In the genomic region with DNA sequence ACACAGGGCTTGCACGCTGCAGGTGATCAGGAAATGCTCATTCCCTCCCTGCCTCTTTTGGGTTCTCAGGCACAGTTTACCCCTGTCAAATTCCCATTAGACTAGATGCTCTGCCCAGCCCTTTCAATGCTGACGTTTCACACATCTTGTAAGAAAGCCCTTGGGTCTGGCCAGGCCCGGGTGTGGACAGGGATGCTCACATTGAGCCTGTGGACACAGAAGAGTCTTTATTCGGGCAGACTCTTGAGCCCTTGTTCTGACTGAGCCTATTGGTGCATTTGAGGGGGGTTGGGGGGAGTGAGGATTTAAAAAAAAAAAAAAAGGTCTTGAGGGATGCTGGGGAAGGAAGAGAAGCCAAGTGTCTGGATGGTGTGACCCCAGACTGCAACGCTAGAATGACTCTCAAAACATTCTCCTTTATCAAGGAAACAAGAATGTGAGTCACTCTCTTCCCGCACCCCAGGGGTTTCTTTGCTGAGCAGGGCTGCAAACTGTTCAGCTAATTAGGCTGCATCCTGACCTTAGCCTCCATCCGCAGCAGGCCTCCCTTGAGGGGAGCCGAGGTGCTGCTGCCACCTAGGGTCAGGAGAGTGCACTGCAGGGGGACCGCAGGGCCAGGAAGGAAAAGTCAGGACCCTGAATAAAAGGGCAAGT, we compare ENCODE assay signal across 8 cellular contexts. TPM values are rescaled to one million over a fixed set of nuclear protein-coding genes. Genes with fewer than 3 reads are reported as not detected.
DNase-seq lines count a peak whose midpoint lies in the region; ATAC-seq, FAIRE-seq and TF ChIP-seq lines count a peak whose summit lies in the region.

No MANE protein-coding gene starts in this region.

- H4K20me1 ChIP-seq in IMR-90 (ENCODE audit: insufficient read depth, low read length) (no peaks in the 10 kb centered on the region), K562 (replicated peaks; ENCODE audit: control insufficient read depth, insufficient read depth, low read length) (peaks cover 3% of the 10 kb centered on the region)

- TF ChIP-seq EP300 in K562 (IDR thresholded peaks at IDR 0.05; ENCODE audit: low read length) = no peak

- H2AK9ac ChIP-seq in IMR-90 (replicated peaks; ENCODE audit: low read depth, low read length, poor library complexity) = no peak overlapping the region

- H3K27ac ChIP-seq in IMR-90 (ENCODE audit: insufficient read depth, low read length) (no peak overlapping the region), K562 (ENCODE audit: extremely low read depth, low read depth, low read length) (no peak overlapping the region)

- H2BK5ac ChIP-seq in IMR-90 (ENCODE audit: low read depth, low read length, poor library complexity, severe bottlenecking) = no peak overlapping the region

- H2AFZ ChIP-seq in IMR-90 (replicated peaks; ENCODE audit: low read length, poor library complexity) = peak overlapping the region; percentile 15
- no peak overlapping the region for H2AFZ ChIP-seq in K562 (ENCODE audit: low read depth, low read length)

- H3K4me1 ChIP-seq in IMR-90 (ENCODE audit: control insufficient read depth, insufficient read depth, low read length) (peaks cover 4% of the 10 kb centered on the region; the same call in 1 of the 2 replicates), K562 (replicated peaks in 1 of 2; ENCODE audit: control insufficient read depth in 2 of 2, insufficient read depth in 2 of 2, low read length in 2 of 2) (no peaks in the 10 kb centered on the region)

- H3K27me3 ChIP-seq in IMR-90 (ENCODE audit: control insufficient read depth, insufficient read depth, low read length) = no peaks in the 10 kb centered on the region
- peaks cover 0 to 14% of the 10 kb centered on the region in 2 experiments; a peak in 3 of 5 replicates for H3K27me3 ChIP-seq in K562 (ENCODE audit: control insufficient read depth in 2 of 2, insufficient read depth in 2 of 2, low read length in 2 of 2)

- H3K18ac ChIP-seq in IMR-90 (ENCODE audit: low read depth, low read length) = no peak overlapping the region

- intact Hi-C loops in IMR-90 (cut with micrococcal nuclease) (loop anchor here (1.0 to 10.0 kb wide), 4 partner anchors 123 to 1185 kb away; no protein-coding TSS in a partner anchor), K562 (cut with micrococcal nuclease) (loop anchor here (5.0 kb wide), 1 partner anchor 470 kb away; a partner anchor contains a TSS)

- POLR2A ChIA-PET in IMR-90 (lab: Charles Lee; ENCODE audit: unreplicated experiment) (no interaction called here), K562 (lab: Yijun Ruan, JAX) (no interaction called here)

- 33% methylated on average over 6 of the region's 9 CpGs; no CpG with 5 or more reads in 1 of the 2 experiments for WGBS in IMR-90 (ENCODE audit: extremely low coverage in 2 of 2, insufficient read length in 1 of 2), 2 experiments
- WGBS in K562 (ENCODE audit: insufficient coverage, low coverage, missing lambda C conversion rate) = 4% methylated on average over 9 of the region's 9 CpGs

- peak overlapping the region; percentile 37 for H3K4ac ChIP-seq in IMR-90 (ENCODE audit: low read depth, low read length)

- H3K9ac ChIP-seq in IMR-90 (ENCODE audit: low read depth, low read length) (no peak overlapping the region), K562 (ENCODE audit: insufficient read depth in 1 of 2, low read depth in 2 of 2, low read length in 2 of 2) (no peak overlapping the region)

- H3K4me3 ChIP-seq in IMR-90 (ENCODE audit: insufficient read depth, low read depth, low read length) (no peak overlapping the region), K562 (no peak overlapping the region)

- H3K36me3 ChIP-seq in IMR-90 (ENCODE audit: control insufficient read depth, insufficient read depth, low read length) (no peaks in the 10 kb centered on the region), K562 (ENCODE audit: control insufficient read depth, insufficient read depth, low read length) (no peaks in the 10 kb centered on the region)

- H3K14ac ChIP-seq in IMR-90 (replicated peaks; ENCODE audit: low read depth, low read length) = peak overlapping the region; percentile 30; the same call in 1 of the 2 replicates

- TF ChIP-seq POLR2A in IMR-90 (IDR thresholded peaks at IDR 0.05; ENCODE audit: low read depth, low read length) (no peak), K562 (conservative IDR thresholded peaks at IDR 0.05) (no peak)

- no peak overlapping the region for H3K4me2 ChIP-seq in IMR-90 (ENCODE audit: low read depth, low read length)
- no peak overlapping the region for H3K4me2 ChIP-seq in K562 (ENCODE audit: insufficient read depth, low read length)

- H3K9me3 ChIP-seq in IMR-90 (ENCODE audit: control insufficient read depth, insufficient read depth, low read length) (no peaks in the 10 kb centered on the region), K562 (replicated peaks; ENCODE audit: control insufficient read depth, insufficient read depth, low read depth, low read length) (no peaks in the 10 kb centered on the region)

- in situ Hi-C loops in IMR-90 (cut with MboI; ENCODE audit: low sequenced_read_pairs) = loop anchor here (25.0 kb wide), 1 partner anchor 795 kb away; no protein-coding TSS in a partner anchor
- in situ Hi-C loops in K562 (cut with MboI) = no loop called here

- peak; percentile 70 for ATAC-seq in GM21423 (IDR thresholded peaks at IDR 0.05; ENCODE audit: unreplicated experiment)
- peak; percentile 91 for ATAC-seq in IMR-90 (ENCODE audit: low read depth)
- peak; percentile 92 for ATAC-seq in K562

- H2BK20ac ChIP-seq in IMR-90 (ENCODE audit: low read depth, low read length) = peak overlapping the region; percentile 69

- H3K79me2 ChIP-seq in K562 (ENCODE audit: control insufficient read depth, insufficient read depth, low read length) = no peaks in the 10 kb centered on the region

- no peak overlapping the region for H4K5ac ChIP-seq in IMR-90 (ENCODE audit: low read depth, low read length)

- H2BK15ac ChIP-seq in IMR-90 (ENCODE audit: low read depth, low read length) = peak overlapping the region; percentile 65; the same call in 1 of the 3 replicates

- peaks cover 9% of the 10 kb centered on the region for H3K9me1 ChIP-seq in IMR-90 (ENCODE audit: insufficient read depth, low read length)
- no peaks in the 10 kb centered on the region for H3K9me1 ChIP-seq in K562 (ENCODE audit: control insufficient read depth, insufficient read depth, low read length)

- no peak overlapping the region for H4K8ac ChIP-seq in IMR-90 (ENCODE audit: low read depth in 2 of 2, low read length in 2 of 2)

- no TSS peak for BruUV-seq in IMR-90 (replicated peaks; lab: Mats Ljungman, UMichigan)
- BruUV-seq in K562 (replicated peaks; lab: Mats Ljungman, UMichigan) = no TSS peak

- H2AK5ac ChIP-seq in IMR-90 (ENCODE audit: low read depth, low read length) = peak overlapping the region; percentile 88; the same call in 1 of the 2 replicates

- no peaks in the 10 kb centered on the region for H3K79me1 ChIP-seq in IMR-90 (ENCODE audit: low read depth in 1 of 2, low read length in 2 of 2)

- TF ChIP-seq CTCF in IMR-90 (conservative IDR thresholded peaks at IDR 0.05; ENCODE audit: low read depth, low read length) = peak; percentile 94
- peak; percentile 88 to 99 (median 89) for TF ChIP-seq CTCF in K562 (IDR thresholded peaks at IDR 0.05 in 2 of 3, conservative IDR thresholded peaks at IDR 0.05 in 1 of 3; ENCODE audit: insufficient read depth in 2 of 3, low read depth in 1 of 3, low read length in 3 of 3)

- dilution Hi-C loops in IMR-90 (cut with HindIII; ENCODE audit: low sequenced_read_pairs, unreplicated experiment) = no loop called here

- peak; percentile 91 for FAIRE-seq in K562 (lab: Jason Lieb, UNC)

- peak; percentile 2 for DNase-seq in DMS 273 treated with DMSO at 0.1 percent for 48 hours (lab: John Stamatoyannopoulos, UW)
- peak; percentile 84 for DNase-seq in IMR-90
- peak; percentile 65 for DNase-seq in T1000 (lab: John Stamatoyannopoulos, UW)
- peak; percentile 68 to 88 (median 84) for DNase-seq in K562 (ENCODE audit: extremely low read depth in 1 of 4, low spot score in 3 of 4)
- peak; percentile 79 for DNase-seq in iPS DF 4.7 (ENCODE audit: extremely low read depth, low spot score)
- DNase-seq in stimulated activated CD4-positive, alpha-beta T cell treated with anti-CD3 and anti-CD28 coated beads, Interleukin-12 subunit alpha, Interleukin-12 subunit beta, amount 100 ng/mL, for 4 hours = peak; percentile 58
- no peak for DNase-seq in NCI-H2107 treated with DMSO at 0.1 percent for 48 hours (lab: John Stamatoyannopoulos, UW; ENCODE audit: unreplicated experiment)

- H2BK120ac ChIP-seq in IMR-90 (ENCODE audit: low read depth, low read length) = peak overlapping the region; percentile 81

- CTCF ChIA-PET in IMR-90 (lab: Yijun Ruan, JAX) (interaction anchor here (0.6 to 2.1 kb wide), 7 partner anchors 15 to 1174 kb away, joined by 3 to 8 read pairs (median 3); no protein-coding TSS in a partner anchor), K562 (lab: Yijun Ruan, JAX; ENCODE audit: low intra/inter-chr PET ratio) (interaction anchor here (0.9 kb wide), 1 partner anchor 1186 kb away, joined by 4 read pairs; no protein-coding TSS in a partner anchor)

- TF ChIP-seq RAD21 in IMR-90 (IDR thresholded peaks at IDR 0.05; ENCODE audit: low read length) (peak; percentile 97), K562 (CRISPR knock-in tag; conservative IDR thresholded peaks at IDR 0.05 in 1 of 2, IDR thresholded peaks at IDR 0.05 in 1 of 2) (peak; percentile 72 to 86)

- H3K56ac ChIP-seq in IMR-90 (ENCODE audit: extremely low read depth, insufficient read depth, low read length) = no peak overlapping the region

- no peak overlapping the region for H3K23ac ChIP-seq in IMR-90 (ENCODE audit: low read depth, low read length)

- H4K91ac ChIP-seq in IMR-90 (ENCODE audit: insufficient read depth, low read depth, low read length) = peak overlapping the region; percentile 52; the same call in 1 of the 2 replicates

RNA-seq across cellular contexts. Expression of a gene that starts 53.6 kb away (rescaled TPM):
- total RNA-seq in IMR-90 (2012; rRNA removed) (not detected in 2 replicates), K562 (2014; rRNA removed) (not detected in 2 replicates), K562 (2014; rRNA removed; fragmentation: Illumina TruSeq; extraction: Trizol) (not detected in 2 replicates), K562 (2015; rRNA removed; fragmentation: Illumina TruSeq; extraction: Trizol) (not detected in 2 replicates), K562 (2021) (not detected in 2 replicates)
- polyA plus RNA-seq in IMR-90 (2012; rRNA removed) (not detected in 2 replicates), K562 (2011; rRNA removed) (not detected in 2 replicates), K562 (2014; fragmentation: Illumina TruSeq; extraction: Trizol) (not detected in 2 replicates), K562 (2014; fragmentation: Nextera tagmentation; extraction: Ambion mirVana) (not detected), K562 (2014; rRNA removed) (not detected in 2 replicates)
- polyA plus RNA-seq in IMR-90 (2012; cell fraction: cytosol; rRNA removed) = not detected in 2 replicates
- not detected in 2 replicates for polyA plus RNA-seq in IMR-90 (2012; cell fraction: nucleus; rRNA removed; ENCODE audit: low replicate concordance)
- not detected in 2 replicates for total RNA-seq in K562 (2011; cell fraction: chromatin; rRNA removed; ENCODE audit: low replicate concordance)
- not detected in 2 replicates for total RNA-seq in K562 (2011; cell fraction: nucleolus; rRNA removed)
- total RNA-seq in K562 (2011; cell fraction: nucleoplasm; rRNA removed) = not detected in 2 replicates
- polyA plus RNA-seq in K562 (2011; cell fraction: cytosol; rRNA removed) = not detected in 2 replicates
- not detected in 2 replicates for polyA plus RNA-seq in K562 (2011; cell fraction: nucleus; rRNA removed)
- polyA plus RNA-seq in K562 (2012) = not detected in 2 replicates
- not detected in 2 replicates for polyA minus RNA-seq in K562 (2011; rRNA and poly(A)+ RNA removed)
- not detected in 2 replicates for polyA minus RNA-seq in K562 (2011; cell fraction: cytosol; rRNA and poly(A)+ RNA removed)
- polyA minus RNA-seq in K562 (2011; cell fraction: nucleus; rRNA and poly(A)+ RNA removed) = not detected in 2 replicates
